ENCODE assay signal across 34 cellular contexts in the genomic region with DNA sequence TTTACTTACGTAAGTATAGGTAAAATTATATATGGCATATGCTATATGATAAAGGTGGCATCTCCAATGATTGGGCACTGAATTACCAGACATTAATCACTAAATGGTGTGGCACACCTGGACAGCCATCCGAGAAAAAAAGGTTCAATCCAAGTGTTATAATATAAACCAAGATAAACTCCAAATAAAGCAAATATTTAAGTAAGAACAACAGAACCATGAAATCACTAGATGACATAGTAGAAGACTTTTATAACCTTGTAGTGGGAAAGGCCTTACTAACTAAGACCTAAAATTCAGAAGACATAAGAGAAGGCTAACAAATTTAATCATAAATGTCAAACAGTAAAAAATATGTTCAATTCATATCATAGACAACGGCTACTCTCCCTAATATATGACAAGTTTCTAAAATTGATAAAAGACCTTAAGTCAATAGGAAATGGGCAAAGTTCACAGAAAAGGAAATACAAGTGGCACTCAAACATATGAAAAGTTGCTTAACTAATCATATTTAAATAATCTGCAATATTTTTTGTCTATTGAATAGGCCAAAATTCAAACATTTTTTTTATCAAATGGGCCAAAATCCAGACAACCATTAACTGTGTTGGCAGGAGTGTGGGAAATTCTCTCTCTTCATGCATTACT.
"Had no signal": no experiment of that assay in that cellular context is flagged by ENCODE, and none has a peak within 500 bp of the region (broad histone marks: within the 10 kb centered on the region; RNA-seq: fewer than 3 reads in every experiment).

No MANE protein-coding gene starts in this region.

- H3K27ac ChIP-seq: adrenal gland, cardiac muscle cell, VCaP had no signal

- H3K4me3 ChIP-seq: adrenal gland, cardiac muscle cell had no signal

- DNase-seq: activated B cell treated with CpG ODN at 0.5 μM for 24 hours; activated CD4-positive, alpha-beta memory T cell treated with anti-CD3 and anti-CD28 coated beads for 36 hours; activated CD4-positive, alpha-beta T cell treated with anti-CD3 and anti-CD28 coated beads for 4 hours; activated CD4-positive, alpha-beta T cell treated with anti-CD3 and anti-CD28 coated beads, Interleukin-2, amount 10 ng/mL, durations not matched to agents 24 days and 14 days; activated CD4-positive, alpha-beta T cell treated with anti-CD3 and anti-CD28 coated beads, Interleukin-2, amount 50 U/mL, for 1 hour; activated CD4-positive, alpha-beta T cell treated with anti-CD3 and anti-CD28 coated beads, Interleukin-2, amount 50 U/mL, for 4 hours; activated CD4-positive, CD25-positive, alpha-beta regulatory T cell treated with anti-CD3 and anti-CD28 coated beads, Interleukin-2, amount 50 U/mL, for 72 hours; activated CD8-positive, alpha-beta memory T cell treated with anti-CD3 and anti-CD28 coated beads, Interleukin-2, amount 50 U/mL, for 4 hours; activated CD8-positive, alpha-beta T cell treated with anti-CD3 and anti-CD28 coated beads for 36 hours; activated effector memory CD4-positive, alpha-beta T cell treated with anti-CD3 and anti-CD28 coated beads, Interleukin-2, amount 50 U/mL, for 16 hours; activated gamma-delta T cell treated with Interleukin-2 at 50 U/mL for 16 hours; activated naive CD4-positive, alpha-beta T cell; activated naive CD4-positive, alpha-beta T cell treated with anti-CD3 and anti-CD28 coated beads for 36 hours; activated naive CD4-positive, alpha-beta T cell treated with anti-CD3 and anti-CD28 coated beads, Interleukin-2, amount 50 U/mL, for 16 hours; activated naive CD8-positive, alpha-beta T cell treated with anti-CD3 and anti-CD28 coated beads for 36 hours; activated T-cell treated with anti-CD3 and anti-CD28 coated beads for 4 hours; activated T-cell treated with anti-CD3 and anti-CD28 coated beads, Interleukin-2, amount 50 U/mL, for 1 hour; activated T-cell treated with anti-CD3 and anti-CD28 coated beads, Interleukin-2, amount 50 U/mL, for 4 hours; activated T-cell treated with anti-CD3 and anti-CD28 coated beads, Interleukin-2, amount 50 U/mL, for 72 hours; adrenal gland; amniotic stem cell; aorta; caudate nucleus; cerebellar nuclear complex; T-helper 1 cell; T-helper 2 cell; T-helper 9 cell had no signal

- H3K4me1 ChIP-seq: adrenal gland had no signal

- ATAC-seq: activated CD8-positive, alpha-beta T cell treated with anti-CD3 and anti-CD28 coated beads for 36 hours; activated naive CD4-positive, alpha-beta T cell treated with anti-CD3 and anti-CD28 coated beads, Interleukin-2, amount 50 U/mL, for 72 hours; activated T-cell treated with anti-CD3 and anti-CD28 coated beads, Interleukin-2, amount 50 U/mL, for 4 hours; activated T-cell treated with anti-CD3 and anti-CD28 coated beads, Interleukin-2, amount 50 U/mL, for 72 hours; activated T-helper 17 cell treated with anti-CD3 and anti-CD28 coated beads, Interleukin-2, amount 50 U/mL, for 72 hours had no signal

- H3K9me3 ChIP-seq: adrenal gland had no signal

- H3K36me3 ChIP-seq: adrenal gland, cardiac muscle cell had no signal

- H3K27me3 ChIP-seq: adrenal gland, cardiac muscle cell had no signal

- FAIRE-seq: astrocyte, bronchial epithelial cell, TTC549 had no signal
